In genomic region chr4:41963105-41963504, GRCh38 we compare ENCODE assay signal across 10 cellular contexts. TPM values are rescaled to one million over a fixed set of nuclear protein-coding genes. Genes with fewer than 3 reads are reported as not detected.
DNase-seq lines count a peak whose midpoint lies in the region; ATAC-seq and TF ChIP-seq lines count a peak whose summit lies in the region.
"Had no signal": no experiment of that assay in that cellular context is flagged by ENCODE, and none has a peak within 500 bp of the region (broad histone marks: within the 10 kb centered on the region; RNA-seq: fewer than 3 reads in every experiment).

No MANE protein-coding gene starts in this region.

- H3K27me3 Mint-ChIP-seq in Calu3 (ENCODE audit: unreplicated experiment) (no peaks in the 10 kb centered on the region), HFFc6 (ENCODE audit: insufficient read depth) (no peaks in the 10 kb centered on the region; the same call in 1 of the 2 replicates)

- H3K27ac Mint-ChIP-seq in Calu3 (ENCODE audit: unreplicated experiment), result no peak overlapping the region
- H3K27ac Mint-ChIP-seq in HFFc6, result no peak overlapping the region

- ATAC-seq in left lobe of liver, result no peak

- no peaks in the 10 kb centered on the region for H3K4me1 Mint-ChIP-seq in Calu3 (ENCODE audit: low read depth, unreplicated experiment)
- no peaks in the 10 kb centered on the region for H3K4me1 Mint-ChIP-seq in HFFc6 (ENCODE audit: low read depth)

- intact Hi-C loops in Calu3 (cut with micrococcal nuclease; ENCODE audit: unreplicated experiment), result no loop called here

- TF ChIP-seq CTCF in Calu3 (IDR thresholded peaks at IDR 0.05; ENCODE audit: unreplicated experiment) (peak; percentile 18), HFFc6 (IDR thresholded peaks at IDR 0.05) (peak; percentile 79)

- no peak overlapping the region for H3K4me3 Mint-ChIP-seq in Calu3 (ENCODE audit: low read depth, unreplicated experiment)
- no peak overlapping the region for H3K4me3 Mint-ChIP-seq in HFFc6

- H3K9me3 Mint-ChIP-seq in Calu3 (ENCODE audit: low read depth, unreplicated experiment) (peaks cover under 1% of the 10 kb centered on the region), HFFc6 (peaks cover 1% of the 10 kb centered on the region; the same call in 1 of the 2 replicates)

- H3K36me3 Mint-ChIP-seq in Calu3 (ENCODE audit: insufficient read depth, unreplicated experiment) (no peaks in the 10 kb centered on the region), HFFc6 (ENCODE audit: low read depth) (peaks cover 3% of the 10 kb centered on the region)

- DNase-seq in Calu3 (no peak), HFFc6 (peak; percentile 31), amniotic stem cell (lab: John Stamatoyannopoulos, UW) (peak; percentile 16), medulla oblongata (ENCODE audit: extremely low spot score) (peak; percentile 9), midbrain (lab: John Stamatoyannopoulos, UW) (no peak), left lobe of liver (ENCODE audit: low spot score) (no peak), NCI-H1930 (lab: John Stamatoyannopoulos, UW) (no peak), OCI-M2 (lab: John Stamatoyannopoulos, UW; ENCODE audit: unreplicated experiment) (no peak)
- DNase-seq: hypothalamus; stimulated activated CD4-positive, alpha-beta T cell treated with anti-CD3 and anti-CD28 coated beads, Interleukin-4, amount 100 ng/mL, for 24 hours had no signal

- CTCF ChIA-PET in Calu3 (lab: Charles Lee), result interaction anchor here (0.6 kb wide), 1 partner anchor 19 kb away, joined by 5 read pairs; no protein-coding TSS in a partner anchor

- no TSS peak for BruUV-seq in Calu3 (replicated peaks; lab: Mats Ljungman, UMichigan)

RNA-seq across cellular contexts. Expression of gene DCAF4L1, which starts 18.5 kb away (rescaled TPM):
- total RNA-seq in Calu3 (2022) (0.68 and 1.0 TPM in 2 replicates), left lobe of liver (0.13 TPM)
- under 1 TPM in 3 of 6 experiments, not detected in 3; 0.02 to 0.06 (median 0.05) TPM for total RNA-seq in HFFc6 (2021; fragmentation: NEBNext Ultra II Directional; extraction: Animal tissue kit (Norgen Biotek cat#: 25700))

RNA-seq across cellular contexts. Expression of gene SLC30A9, which starts 27.2 kb away (rescaled TPM):
- total RNA-seq in Calu3 (2022) (43.4 and 45.5 TPM in 2 replicates), left lobe of liver (22.4 TPM)
- total RNA-seq in HFFc6 (2021; fragmentation: NEBNext Ultra II Directional; extraction: Animal tissue kit (Norgen Biotek cat#: 25700)), result 10 to 100 TPM; 69.9 to 73.3 (median 70.3) TPM

RNA-seq across cellular contexts. Expression of gene TMEM33, which starts 27.9 kb away (rescaled TPM):
- total RNA-seq in Calu3 (2022) (67.3 and 68.3 TPM in 2 replicates), left lobe of liver (49.3 TPM)
- total RNA-seq in HFFc6 (2021; fragmentation: NEBNext Ultra II Directional; extraction: Animal tissue kit (Norgen Biotek cat#: 25700)), result 10 to 100 TPM; 48.7 to 74.4 (median 62.9) TPM

Comparison
In these comparisons a context has a peak if more than half of its experiments do, and no peak if none do; other contexts are left out.
1. DNase-seq: peak in HFFc6 (single experiment), amniotic stem cell (single experiment) and medulla oblongata (single experiment); none in Calu3 (single experiment), midbrain (single experiment), left lobe of liver (single experiment), NCI-H1930 (0 of 2) and OCI-M2 (single experiment).